Comparison of ENCODE assay signal across 1 cellular context in the genomic region with DNA sequence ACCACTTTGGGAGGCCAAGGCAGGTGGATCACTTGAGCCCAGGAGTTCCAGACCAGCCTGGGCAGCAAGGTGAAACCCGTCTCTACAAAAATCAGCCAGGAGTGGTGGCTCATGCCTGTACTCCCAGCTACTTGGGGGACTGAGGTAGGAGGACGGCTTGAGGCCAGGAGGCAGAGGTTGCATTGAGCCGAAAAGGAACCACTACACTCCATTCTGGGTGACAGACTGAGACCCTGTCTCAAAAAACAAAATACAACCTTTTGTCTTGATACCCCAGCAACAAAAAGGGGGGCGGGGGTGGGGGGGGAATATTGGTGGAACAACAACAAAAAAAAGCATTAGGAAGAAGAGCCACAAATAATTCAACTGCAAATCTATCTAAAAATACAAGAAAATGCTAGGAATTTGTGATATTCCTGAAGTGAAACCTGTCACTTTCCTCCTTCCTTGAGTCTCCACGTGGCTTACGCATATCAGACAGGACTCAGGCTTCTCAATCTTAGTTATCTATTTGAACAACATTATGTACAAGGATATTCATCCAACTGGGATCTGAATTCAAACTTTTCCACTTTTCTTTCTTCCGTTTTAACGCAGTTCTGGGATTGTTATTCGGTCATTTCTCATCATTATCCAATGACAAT.
TF ChIP-seq lines count a peak whose summit lies in the region.

No MANE protein-coding gene starts in this region.

TF ChIP-seq in HCT116, 20 proteins besides CTCF, POLR2A, EP300 and RAD21 (continued from another document):
- TF ChIP-seq TCF7L2 (IDR thresholded peaks at IDR 0.05; ENCODE audit: borderline replicate concordance, extremely low read depth, insufficient read depth, insufficient read length) (no peak), CEBPB (IDR thresholded peaks at IDR 0.05; ENCODE audit: low read depth) (no peak), POLR2AphosphoS5 (IDR thresholded peaks at IDR 0.05; ENCODE audit: low read depth, low read length) (no peak; the same call in 1 of the 2 replicates), JUND (IDR thresholded peaks at IDR 0.05) (no peak), ZBTB33 (IDR thresholded peaks at IDR 0.05; ENCODE audit: extremely low read depth, insufficient replicate concordance, low read length) (no peak), EZH2 (IDR thresholded peaks at IDR 0.05) (no peak), ATF3 (IDR thresholded peaks at IDR 0.05) (no peak)
